1 cellular context compared by ENCODE assay signal in genomic region chr2:70301344-70302194, GRCh38.
TF ChIP-seq lines count a peak whose summit lies in the region.

Gene FAM136A (minus strand): TSS chr2:70302067. CDS start chr2:70302011, 56 bp downstream.

TF ChIP-seq in IMR-90, 13 proteins besides CTCF, POLR2A, EP300 and RAD21:
- no peak for TF ChIP-seq SMC3 (IDR thresholded peaks at IDR 0.05; ENCODE audit: low read depth, low read length)
- no peak for TF ChIP-seq FOS (IDR thresholded peaks at IDR 0.05; ENCODE audit: low read depth, low read length)
- TF ChIP-seq RFX5 (IDR thresholded peaks at IDR 0.05; ENCODE audit: low read depth, low read length): no peak
- TF ChIP-seq ELK1 (IDR thresholded peaks at IDR 0.05; ENCODE audit: borderline replicate concordance, low read depth, low read length): no peak
- TF ChIP-seq RCOR1 (IDR thresholded peaks at IDR 0.05; ENCODE audit: insufficient replicate concordance, low read length): no peak
- no peak for TF ChIP-seq BHLHE40 (IDR thresholded peaks at IDR 0.05; ENCODE audit: low read depth, low read length)
- TF ChIP-seq MXI1 (IDR thresholded peaks at IDR 0.05; ENCODE audit: borderline replicate concordance, low read depth, low read length): peak; percentile 80; the same call in 1 of the 2 replicates
- peak; percentile 61; the same call in 1 of the 2 replicates for TF ChIP-seq MAZ (IDR thresholded peaks at IDR 0.05; ENCODE audit: borderline replicate concordance, low read depth, low read length)
- no peak for TF ChIP-seq CHD1 (IDR thresholded peaks at IDR 0.05; ENCODE audit: low read depth, low read length)
- no peak for TF ChIP-seq CEBPB (IDR thresholded peaks at IDR 0.05; ENCODE audit: low read depth, low read length)
- TF ChIP-seq USF2 (IDR thresholded peaks at IDR 0.05; ENCODE audit: low read depth, low read length): no peak
- no peak for TF ChIP-seq MAFK (IDR thresholded peaks at IDR 0.05; ENCODE audit: low read depth, low read length)
- TF ChIP-seq NFE2L2 (IDR thresholded peaks at IDR 0.05; ENCODE audit: low read depth, low read length): no peak
TF ChIP-seq in IMR-90: peak in this region for 2.
